Comparison of ENCODE assay signal across 8 cellular contexts in genomic region chr13:25301347-25302113, GRCh38. TPM values are rescaled to one million over a fixed set of nuclear protein-coding genes. Genes with fewer than 3 reads are reported as not detected.
DNase-seq lines count a peak whose midpoint lies in the region; ATAC-seq and TF ChIP-seq lines count a peak whose summit lies in the region.

Gene NUP58 (plus strand): TSS chr13:25301625. CDS start chr13:25301774, 149 bp downstream.

- TF ChIP-seq CTCF in SU-DHL-6 (IDR thresholded peaks at IDR 0.05; ENCODE audit: insufficient read depth, low read length, poor library complexity, severe bottlenecking) (no peak), glutamatergic neuron (IDR thresholded peaks at IDR 0.05; ENCODE audit: partially characterized antibody, unreplicated experiment) (no peak), osteoblast (IDR thresholded peaks at IDR 0.05; ENCODE audit: extremely low read depth, low read depth, low read length) (no peak), thoracic aorta (IDR thresholded peaks at IDR 0.05) (no peak)

- H3K79me2 ChIP-seq in SU-DHL-6 (ENCODE audit: insufficient read depth, low read length) (peaks cover 50% of the 10 kb centered on the region), osteoblast (ENCODE audit: insufficient read depth, low read length) (peaks cover 50% of the 10 kb centered on the region)

- H3K9me3 ChIP-seq in SU-DHL-6 (ENCODE audit: insufficient read depth, low read length) = peaks cover 5% of the 10 kb centered on the region; the same call in 1 of the 2 replicates
- H3K9me3 ChIP-seq in osteoblast (ENCODE audit: low read depth, low read length) = no peaks in the 10 kb centered on the region
- no peaks in the 10 kb centered on the region for H3K9me3 ChIP-seq in thoracic aorta

- H3K4me1 Mint-ChIP-seq in activated naive CD8-positive, alpha-beta T cell treated with anti-CD3 and anti-CD28 coated beads, Interleukin-2, amount 10 ng/mL, durations not matched to agents 7 days and 5 days = peaks cover 28% of the 10 kb centered on the region
- peaks cover 34% of the 10 kb centered on the region for H3K4me1 Mint-ChIP-seq in glutamatergic neuron (ENCODE audit: low read depth, unreplicated experiment)

- H3K36me3 ChIP-seq in SU-DHL-6 (ENCODE audit: low read length) = peaks cover 8% of the 10 kb centered on the region; the same call in 1 of the 2 replicates
- H3K36me3 ChIP-seq in osteoblast (ENCODE audit: insufficient read depth, low read length) = peaks cover 18% of the 10 kb centered on the region
- no peaks in the 10 kb centered on the region for H3K36me3 ChIP-seq in thoracic aorta

- H4K20me1 ChIP-seq in SU-DHL-6 (ENCODE audit: low read depth, low read length) = peaks cover 21% of the 10 kb centered on the region; the same call in 1 of the 2 replicates
- H4K20me1 ChIP-seq in osteoblast (ENCODE audit: insufficient read depth, low read length) = peaks cover 12% of the 10 kb centered on the region

- no peaks in the 10 kb centered on the region for H3F3A ChIP-seq in SU-DHL-6 (ENCODE audit: insufficient read depth)

- H3K27ac Mint-ChIP-seq in activated naive CD8-positive, alpha-beta T cell treated with anti-CD3 and anti-CD28 coated beads, Interleukin-2, amount 10 ng/mL, durations not matched to agents 7 days and 5 days = peak within 1 kb of the TSS; percentile 92
- peak within 1 kb of the TSS; percentile 95 for H3K27ac Mint-ChIP-seq in glutamatergic neuron (ENCODE audit: unreplicated experiment)

- H3K4me3 ChIP-seq in SU-DHL-6 (ENCODE audit: insufficient read depth, low read length, poor library complexity, severe bottlenecking) (peak within 1 kb of the TSS; percentile 87), osteoblast (ENCODE audit: insufficient read depth, low read length) (peak within 1 kb of the TSS; percentile 96), thoracic aorta (peak within 1 kb of the TSS; percentile 78)

- no peaks in the 10 kb centered on the region for H3K9me2 ChIP-seq in SU-DHL-6 (replicated peaks; ENCODE audit: insufficient read depth, low read length)

- H3K27me3 Mint-ChIP-seq in activated naive CD8-positive, alpha-beta T cell treated with anti-CD3 and anti-CD28 coated beads, Interleukin-2, amount 10 ng/mL, durations not matched to agents 7 days and 5 days = peaks cover 9% of the 10 kb centered on the region
- peaks cover 5% of the 10 kb centered on the region for H3K27me3 Mint-ChIP-seq in glutamatergic neuron (ENCODE audit: unreplicated experiment)

- no peaks in the 10 kb centered on the region for H3K9me3 Mint-ChIP-seq in activated naive CD8-positive, alpha-beta T cell treated with anti-CD3 and anti-CD28 coated beads, Interleukin-2, amount 10 ng/mL, durations not matched to agents 7 days and 5 days
- H3K9me3 Mint-ChIP-seq in glutamatergic neuron (ENCODE audit: unreplicated experiment) = peaks cover 7% of the 10 kb centered on the region

- H3K4me1 ChIP-seq in osteoblast (ENCODE audit: insufficient read depth, low read length) (peaks cover 8% of the 10 kb centered on the region), thoracic aorta (ENCODE audit: control insufficient read depth in 1 of 2, low read depth in 2 of 2) (peaks cover 5 to 27% of the 10 kb centered on the region in 2 donors)

- peak within 1 kb of the TSS; percentile 60 for H3K27ac ChIP-seq in SU-DHL-6 (ENCODE audit: low read depth, low read length)
- H3K27ac ChIP-seq in osteoblast (ENCODE audit: low read depth, low read length) = peak within 1 kb of the TSS; percentile 96
- peak within 1 kb of the TSS; percentile 78 to 95 for H3K27ac ChIP-seq in thoracic aorta

- H3K4me2 ChIP-seq in SU-DHL-6 (ENCODE audit: low read depth, low read length, poor library complexity, severe bottlenecking) = peak within 1 kb of the TSS; percentile 87
- H3K4me2 ChIP-seq in osteoblast (ENCODE audit: insufficient read depth, low read length) = peak within 1 kb of the TSS; percentile 93

- peaks cover 14% of the 10 kb centered on the region for H3K36me3 Mint-ChIP-seq in activated naive CD8-positive, alpha-beta T cell treated with anti-CD3 and anti-CD28 coated beads, Interleukin-2, amount 10 ng/mL, durations not matched to agents 7 days and 5 days
- peaks cover 5% of the 10 kb centered on the region for H3K36me3 Mint-ChIP-seq in glutamatergic neuron (ENCODE audit: unreplicated experiment)

- DNase-seq in NCI-H128 (lab: John Stamatoyannopoulos, UW; ENCODE audit: unreplicated experiment) (peak; percentile 80), glutamatergic neuron (peak; percentile 92), osteoblast (ENCODE audit: insufficient read length, low spot score, missing footprints) (peak; percentile 95), thoracic aorta (ENCODE audit: low spot score) (peak; percentile 73)
- DNase-seq in activated naive CD8-positive, alpha-beta T cell treated with anti-CD3 and anti-CD28 coated beads, Interleukin-2, amount 10 ng/mL, durations not matched to agents 7 days and 5 days = peak; percentile 93

- TF ChIP-seq POLR2A in GM10847 (IDR thresholded peaks at IDR 0.05; ENCODE audit: extremely low read depth, insufficient read length) = peak; percentile 88

- H2AFZ ChIP-seq in SU-DHL-6 (ENCODE audit: low read depth, low read length, severe bottlenecking) (peak within 1 kb of the TSS; percentile 91), osteoblast (ENCODE audit: low read length) (peak within 1 kb of the TSS; percentile 96)

- H3K27me3 ChIP-seq in SU-DHL-6 (ENCODE audit: low read length) = no peaks in the 10 kb centered on the region
- peaks cover 7% of the 10 kb centered on the region for H3K27me3 ChIP-seq in osteoblast (ENCODE audit: insufficient read depth, low read length)
- no peaks in the 10 kb centered on the region for H3K27me3 ChIP-seq in thoracic aorta (replicated peaks; ENCODE audit: insufficient read depth)

- H3K9ac ChIP-seq in SU-DHL-6 (ENCODE audit: low read length) = peak within 1 kb of the TSS; percentile 96

- ATAC-seq in HG02678 (IDR thresholded peaks at IDR 0.05; ENCODE audit: unreplicated experiment) = peak; percentile 99
- ATAC-seq in activated naive CD8-positive, alpha-beta T cell treated with anti-CD3 and anti-CD28 coated beads, Interleukin-2, amount 10 ng/mL, durations not matched to agents 7 days and 5 days (ENCODE audit: low read depth) = peak; percentile 98
- ATAC-seq in thoracic aorta (ENCODE audit: insufficient number of reproducible peaks, low FRiP score, low read depth) = peak; percentile 94

- peak within 1 kb of the TSS; percentile 93 for H3K4me3 Mint-ChIP-seq in activated naive CD8-positive, alpha-beta T cell treated with anti-CD3 and anti-CD28 coated beads, Interleukin-2, amount 10 ng/mL, durations not matched to agents 7 days and 5 days
- H3K4me3 Mint-ChIP-seq in glutamatergic neuron (ENCODE audit: unreplicated experiment) = peak within 1 kb of the TSS; percentile 93

- POLR2A ChIA-PET in activated naive CD8-positive, alpha-beta T cell treated with anti-CD3 and anti-CD28 coated beads, Interleukin-2, amount 10 ng/mL, durations not matched to agents 7 days and 5 days (lab: Charles Lee) = interaction anchor here (1.1 to 2.5 kb wide), 3 partner anchors 15 to 43 kb away, joined by 3 to 27 read pairs (median 3); partner anchors contain the start of gene MTMR6

RNA-seq across cellular contexts. Expression of gene NUP58, which starts in this region (rescaled TPM):
- total RNA-seq in activated naive CD8-positive, alpha-beta T cell treated with anti-CD3 and anti-CD28 coated beads, Interleukin-2, amount 10 ng/mL, durations not matched to agents 7 days and 5 days = 10 to 100 TPM; 70.1 to 83.0 TPM
- total RNA-seq in glutamatergic neuron (ENCODE audit: unreplicated experiment) (94.1 TPM), osteoblast (41.0 and 46.3 TPM in 2 replicates), thoracic aorta (10 to 100 TPM; 43.9 to 65.0 TPM)

Comparison
In these comparisons a context has a peak if more than half of its experiments do, and no peak if none do; other contexts are left out.
1. Peak in every context shown above with its lines: DNase-seq, ATAC-seq, H3K4me3 ChIP-seq and H3K27ac ChIP-seq.